Comparison of ENCODE assay signal across 8 cellular contexts in the genomic region with DNA sequence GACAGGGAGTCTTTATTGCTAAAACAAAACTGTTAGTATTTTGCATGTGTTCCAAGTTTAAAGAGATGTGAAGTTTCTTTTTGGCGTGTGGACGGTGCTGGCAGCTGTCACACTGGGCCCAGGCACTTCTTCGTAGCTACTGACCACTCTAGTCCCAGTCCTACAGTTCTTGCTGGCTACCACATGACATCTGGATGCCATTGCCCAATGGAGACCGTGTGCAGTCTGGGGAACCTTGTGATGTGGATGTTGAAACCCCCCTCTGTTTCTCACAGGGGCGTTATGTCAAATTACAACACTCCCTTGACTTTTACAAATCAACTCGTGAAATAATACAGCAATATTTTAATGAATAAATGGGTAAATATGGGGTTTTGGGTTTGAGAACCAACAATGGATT. TPM values are rescaled to one million over a fixed set of nuclear protein-coding genes. Genes with fewer than 3 reads are reported as not detected.
A peak's percentile ranks its signal among the peaks of the same experiment; 100 is the strongest.
DNase-seq lines count a peak whose midpoint lies in the region; ATAC-seq and TF ChIP-seq lines count a peak whose summit lies in the region.

No MANE protein-coding gene starts in this region.

- no peaks in the 10 kb centered on the region for H3K9me3 Mint-ChIP-seq in naive B cell

- DNase-seq in NB4 (ENCODE audit: low read depth) (peak; percentile 52), colonic mucosa (peak; percentile 34), naive B cell (no peak), NCI-H345 treated with DMSO at 0.1 percent for 48 hours (lab: John Stamatoyannopoulos, UW; ENCODE audit: unreplicated experiment) (no peak), posterior vena cava (ENCODE audit: low spot score) (no peak), DMS53 treated with DMSO at 0.1 percent for 48 hours (lab: John Stamatoyannopoulos, UW; ENCODE audit: unreplicated experiment) (no peak)

- H3K4me1 Mint-ChIP-seq in naive B cell: peaks cover 22 to 28% (median 24%) of the 10 kb centered on the region in 3 donors

- no peaks in the 10 kb centered on the region for H3K4me1 ChIP-seq in colonic mucosa

- H3K4me3 ChIP-seq in GM12875 (ENCODE audit: low read depth, low read length): peak overlapping the region; percentile 74
- H3K4me3 ChIP-seq in NB4 (ENCODE audit: low read depth, low read length): no peak overlapping the region
- peak overlapping the region; percentile 63 for H3K4me3 ChIP-seq in colonic mucosa

- H3K27me3 Mint-ChIP-seq in naive B cell: no peaks in the 10 kb centered on the region

- no peak for TF ChIP-seq CTCF in GM12875 (IDR thresholded peaks at IDR 0.05; ENCODE audit: borderline replicate concordance, insufficient read depth, low read depth, low read length)
- TF ChIP-seq CTCF in NB4 (IDR thresholded peaks at IDR 0.05; ENCODE audit: low read depth, low read length): no peak
- TF ChIP-seq CTCF in colonic mucosa (IDR thresholded peaks at IDR 0.05): no peak

- H3K36me3 Mint-ChIP-seq in naive B cell: peaks cover 0 to 9% of the 10 kb centered on the region in 2 donors

- H3K4me3 Mint-ChIP-seq in naive B cell: peak overlapping the region; percentile 89 to 98 (median 96)

- no peaks in the 10 kb centered on the region for H3K9me3 ChIP-seq in colonic mucosa

- intact Hi-C loops in colonic mucosa (cut with DNase I) (loop anchor here (2.0 to 5.0 kb wide), 2 partner anchors 36 to 95 kb away; no protein-coding TSS in a partner anchor), posterior vena cava (cut with DNase I) (no loop called here)

- ATAC-seq in GM21825 (IDR thresholded peaks at IDR 0.05; ENCODE audit: unreplicated experiment) (peak; percentile 20), naive B cell (ENCODE audit: low read depth in 2 of 2) (no peak)

- H3K27me3 ChIP-seq in colonic mucosa: no peaks in the 10 kb centered on the region

- no peak for TF ChIP-seq POLR2A in NB4 (IDR thresholded peaks at IDR 0.05; ENCODE audit: extremely low read depth, insufficient read length)

- H3K36me3 ChIP-seq in colonic mucosa: no peaks in the 10 kb centered on the region

- peak overlapping the region; percentile 98 for H3K27ac ChIP-seq in colonic mucosa

- peak overlapping the region; percentile 84 to 89 for H3K9ac ChIP-seq in colonic mucosa (ENCODE audit: low read depth in 2 of 2, low read length in 2 of 2)

- H3K27ac Mint-ChIP-seq in naive B cell: peak overlapping the region in 5 of 6 donors; percentile 49 to 97 (median 94)

RNA-seq across cellular contexts. Expression of a gene that starts 1.1 kb away (rescaled TPM):
- 10 to 100 TPM; 61.1 to 76.2 TPM for total RNA-seq in colonic mucosa
- 10 to 100 TPM in 1 of 6 donors, 1 to 10 TPM in 5; 5.8 to 11.4 (median 7.5) TPM for polyA plus RNA-seq in naive B cell (ENCODE audit: low read depth in 6 of 6)
- total RNA-seq in posterior vena cava: 10 to 100 TPM; 14.8 to 16.6 TPM

Comparison
In these comparisons a context has a peak if more than half of its experiments do, and no peak if none do; other contexts are left out.
1. DNase-seq: peak in NB4 (single experiment) and colonic mucosa (single experiment); none in naive B cell (single experiment), NCI-H345 treated with DMSO at 0.1 percent for 48 hours (single experiment), posterior vena cava (single experiment) and DMS53 treated with DMSO at 0.1 percent for 48 hours (single experiment).